ENCODE assay signal across 37 cellular contexts in the genomic region with DNA sequence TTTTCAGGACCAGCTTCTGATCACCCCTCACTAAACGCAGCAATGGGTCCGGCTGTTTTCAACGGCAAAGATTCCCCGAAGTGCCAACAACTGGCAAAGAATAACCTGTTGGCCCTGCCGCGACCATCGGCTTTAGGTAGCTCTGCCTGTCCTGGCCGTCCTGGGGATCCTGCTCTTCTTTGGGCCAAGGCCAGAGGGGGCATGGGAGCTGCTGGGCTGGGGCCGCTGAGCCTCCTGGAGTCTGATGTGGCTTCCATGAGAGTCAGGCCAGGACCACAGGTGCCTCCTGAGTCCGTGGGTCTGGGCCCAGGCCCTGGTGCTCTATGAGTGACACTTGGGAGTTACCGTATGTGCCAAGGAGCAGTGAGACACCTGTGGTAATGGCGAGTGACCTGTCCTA. TPM values are rescaled to one million over a fixed set of nuclear protein-coding genes. Genes with fewer than 3 reads are reported as not detected.
"Had no signal": no experiment of that assay in that cellular context is flagged by ENCODE, and none has a peak within 500 bp of the region (broad histone marks: within the 10 kb centered on the region; RNA-seq: fewer than 3 reads in every experiment).

No MANE protein-coding gene starts in this region.

- H3K36me3 ChIP-seq: breast epithelium, MG63, Peyer's patch, SJSA1 had no signal

- H3K27me3 Mint-ChIP-seq: activated naive CD4-positive, alpha-beta T cell treated with anti-CD3 and anti-CD28 coated beads, Interleukin-2, amount 50 U/mL, for 24 hours had no signal

- H3K9me3 ChIP-seq: body of pancreas, breast epithelium, MG63, Peyer's patch, SJSA1, SK-N-SH had no signal

- H3K27ac Mint-ChIP-seq: activated CD4-positive, alpha-beta T cell treated with anti-CD3 and anti-CD28 coated beads for 36 hours; activated CD8-positive, alpha-beta T cell treated with anti-CD3 and anti-CD28 coated beads for 36 hours; activated naive CD4-positive, alpha-beta T cell treated with anti-CD3 and anti-CD28 coated beads, Interleukin-2, amount 50 U/mL, for 24 hours; activated T-cell treated with anti-CD3 and anti-CD28 coated beads, Interleukin-2, amount 50 U/mL, for 72 hours; activated T-helper 2 cell treated with anti-CD3 and anti-CD28 coated beads, Interferon-gamma antibody, Interleukin-2, Interleukin-4, amounts not matched to agents 10 μg/mL and 5 μg/mL and 100 μg/mL, durations not matched to agents 14 hours and 24 hours and 36 hours; T-helper 1 cell treated with Interleukin-12 subunit alpha and Interleukin-12 subunit beta and Interleukin-4 antibody, amounts not matched to agents 30 μg/mL and 1 μg/mL, for 36 hours; T-helper 2 cell treated with Interferon-gamma antibody and Interleukin-4, amounts not matched to agents 5 μg/mL and 100 μg/mL, for 36 hours had no signal

- ATAC-seq: activated CD4-positive, alpha-beta T cell treated with anti-CD3 and anti-CD28 coated beads for 36 hours; activated CD4-positive, CD25-positive, alpha-beta regulatory T cell treated with anti-CD3 and anti-CD28 coated beads, Interleukin-2, amount 50 U/mL, for 24 hours; activated CD8-positive, alpha-beta T cell treated with anti-CD3 and anti-CD28 coated beads for 36 hours; activated T-cell treated with anti-CD3 and anti-CD28 coated beads, Interleukin-2, amount 50 U/mL, for 72 hours; body of pancreas; PC-3; WTC11 had no signal

- DNase-seq: activated CD4-positive, alpha-beta T cell treated with anti-CD3 and anti-CD28 coated beads, Interleukin-2, amount 50 U/mL, for 1 hour; activated CD8-positive, alpha-beta T cell treated with anti-CD3 and anti-CD28 coated beads for 36 hours; activated gamma-delta T cell; activated naive CD4-positive, alpha-beta T cell treated with Interleukin-2 at 50 U/mL for 16 hours; activated naive CD8-positive, alpha-beta T cell treated with anti-CD3 and anti-CD28 coated beads, Interleukin-2, amount 10 ng/mL, durations not matched to agents 7 days and 5 days; activated T-cell treated with anti-CD3 and anti-CD28 coated beads, Interleukin-2, amount 50 U/mL, for 1 hour; activated T-cell treated with anti-CD3 and anti-CD28 coated beads, Interleukin-2, amount 50 U/mL, for 72 hours; amygdala; body of pancreas; caudate nucleus; Kasumi-1; KG1; MG63; NCI-H1048; NCI-H1105 treated with DMSO at 0.1 percent for 48 hours; NCI-H1436; NCI-H1694; NCI-H1930; NCI-H2081 treated with DMSO at 0.1 percent for 48 hours; NCI-H510A; NCI-H526; NCI-H748 treated with DMSO at 0.1 percent for 48 hours; NK-92 treated with Interleukin-12 subunit alpha and Interleukin-12 subunit beta, amount 100 ng/mL, for 24 hours; PC-3; Peyer's patch; RPMI8226; SHP77 treated with DMSO at 0.1 percent for 48 hours; SK-N-SH had no signal

- H3K9ac ChIP-seq: SK-N-SH had no signal

- H3K4me1 ChIP-seq: Peyer's patch had no signal

- H3K4me2 ChIP-seq: SK-N-SH had no signal

- H3K4me3 Mint-ChIP-seq: activated CD4-positive, alpha-beta T cell treated with anti-CD3 and anti-CD28 coated beads for 36 hours; activated CD8-positive, alpha-beta T cell treated with anti-CD3 and anti-CD28 coated beads for 36 hours; activated naive CD4-positive, alpha-beta T cell treated with anti-CD3 and anti-CD28 coated beads, Interleukin-2, amount 50 U/mL, for 24 hours; activated naive CD8-positive, alpha-beta T cell treated with anti-CD3 and anti-CD28 coated beads, Interleukin-2, amount 10 ng/mL, durations not matched to agents 7 days and 5 days; activated T-cell treated with anti-CD3 and anti-CD28 coated beads, Interleukin-2, amount 50 U/mL, for 72 hours; T-helper 1 cell treated with Interleukin-12 subunit alpha and Interleukin-12 subunit beta and Interleukin-4 antibody, amounts not matched to agents 30 μg/mL and 1 μg/mL, for 36 hours; T-helper 2 cell treated with Interferon-gamma antibody and Interleukin-4, amounts not matched to agents 5 μg/mL and 100 μg/mL, for 36 hours; WTC11 had no signal

- H3K36me3 Mint-ChIP-seq: activated naive CD4-positive, alpha-beta T cell treated with anti-CD3 and anti-CD28 coated beads, Interleukin-2, amount 50 U/mL, for 24 hours; activated naive CD8-positive, alpha-beta T cell treated with anti-CD3 and anti-CD28 coated beads, Interleukin-2, amount 10 ng/mL, durations not matched to agents 7 days and 5 days had no signal

- H3K9me3 Mint-ChIP-seq: activated CD8-positive, alpha-beta T cell treated with anti-CD3 and anti-CD28 coated beads for 36 hours; activated naive CD4-positive, alpha-beta T cell treated with anti-CD3 and anti-CD28 coated beads, Interleukin-2, amount 50 U/mL, for 24 hours; activated naive CD8-positive, alpha-beta T cell treated with anti-CD3 and anti-CD28 coated beads, Interleukin-2, amount 10 ng/mL, durations not matched to agents 7 days and 5 days; activated T-cell treated with anti-CD3 and anti-CD28 coated beads, Interleukin-2, amount 50 U/mL, for 72 hours; activated T-helper 2 cell treated with anti-CD3 and anti-CD28 coated beads, Interferon-gamma antibody, Interleukin-2, Interleukin-4, amounts not matched to agents 10 μg/mL and 5 μg/mL and 100 μg/mL, durations not matched to agents 14 hours and 24 hours and 36 hours; T-helper 1 cell treated with Interleukin-12 subunit alpha and Interleukin-12 subunit beta and Interleukin-4 antibody, amounts not matched to agents 30 μg/mL and 1 μg/mL, for 36 hours; T-helper 2 cell treated with Interferon-gamma antibody and Interleukin-4, amounts not matched to agents 5 μg/mL and 100 μg/mL, for 36 hours; WTC11 had no signal

- H3K27me3 ChIP-seq: body of pancreas, breast epithelium, MG63, Peyer's patch, SJSA1 had no signal

- H3K4me3 ChIP-seq: body of pancreas, breast epithelium, MG63, Peyer's patch, SJSA1 had no signal

- H3K27ac ChIP-seq: body of pancreas, Peyer's patch, SJSA1 had no signal

RNA-seq across cellular contexts. Expression of gene GREB1, which starts 46.9 kb away (rescaled TPM):
- total RNA-seq: SJSA1 had no signal
